In the genomic region with DNA sequence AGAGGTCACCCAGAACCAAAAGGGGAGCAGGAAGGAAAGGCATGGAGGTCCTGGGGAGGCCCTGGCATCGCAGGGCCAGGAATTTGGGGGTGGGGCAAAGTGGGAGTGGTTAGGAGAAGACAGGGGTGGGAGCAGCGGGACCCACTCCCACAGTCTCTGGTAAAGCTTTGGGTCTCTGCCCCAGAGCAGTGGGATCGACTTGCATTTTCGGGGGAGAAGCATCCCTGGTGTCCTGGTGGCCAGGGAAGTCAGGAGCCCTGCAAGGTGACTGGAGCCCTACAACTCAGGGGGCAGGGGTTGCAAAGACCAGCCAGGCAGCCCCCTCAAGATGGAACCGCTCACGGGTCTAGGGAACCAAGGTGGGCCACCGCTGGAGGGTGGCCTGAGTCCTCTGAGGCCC, we compare ENCODE assay signal across 14 cellular contexts. TPM values are rescaled to one million over a fixed set of nuclear protein-coding genes. Genes with fewer than 3 reads are reported as not detected.
DNase-seq lines count a peak whose midpoint lies in the region; ATAC-seq and TF ChIP-seq lines count a peak whose summit lies in the region.
"Had no signal": no experiment of that assay in that cellular context is flagged by ENCODE, and none has a peak within 500 bp of the region (broad histone marks: within the 10 kb centered on the region; RNA-seq: fewer than 3 reads in every experiment).

No MANE protein-coding gene starts in this region.

- H3K9me3 Mint-ChIP-seq in progenitor cell of endocrine pancreas (ENCODE audit: low read depth) = peaks cover 6% of the 10 kb centered on the region

- peaks cover 3% of the 10 kb centered on the region for H3K9me3 ChIP-seq in T-helper 17 cell (ENCODE audit: control insufficient read depth, low read length, poor library complexity, severe bottlenecking)

- no peaks in the 10 kb centered on the region for H3K36me3 Mint-ChIP-seq in progenitor cell of endocrine pancreas (ENCODE audit: insufficient read depth)
- peaks cover 2% of the 10 kb centered on the region for H3K36me3 Mint-ChIP-seq in T-helper 17 cell (ENCODE audit: low read depth)

- H3K27ac Mint-ChIP-seq in progenitor cell of endocrine pancreas = peak overlapping the region; percentile 64
- no peak overlapping the region for H3K27ac Mint-ChIP-seq in T-helper 17 cell

- H3K4me3 Mint-ChIP-seq in progenitor cell of endocrine pancreas (ENCODE audit: low read depth) (no peak overlapping the region), T-helper 17 cell (no peak overlapping the region)
- H3K4me3 Mint-ChIP-seq: CD8-positive, alpha-beta memory T cell had no signal

- H3K27me3 Mint-ChIP-seq in progenitor cell of endocrine pancreas (peaks cover 24% of the 10 kb centered on the region), T-helper 17 cell (peaks cover 48% of the 10 kb centered on the region)

- DNase-seq in activated effector memory CD4-positive, alpha-beta T cell treated with anti-CD3 and anti-CD28 coated beads, Interleukin-2, amount 50 U/mL, for 16 hours = peak; percentile 34
- no peak for DNase-seq in activated effector memory CD4-positive, alpha-beta T cell treated with Interleukin-2 at 50 U/mL for 16 hours
- DNase-seq in left colon (no peak), progenitor cell of endocrine pancreas (ENCODE audit: low spot score, unreplicated experiment) (no peak), T-helper 17 cell (no peak)
- DNase-seq in activated CD4-positive, alpha-beta T cell treated with anti-CD3 and anti-CD28 coated beads, Interleukin-2, amount 50 U/mL, for 1 hour = no peak
- DNase-seq: AML-193; Caco-2; CD8-positive, alpha-beta memory T cell; DND-41; GM23248 had no signal

- intact Hi-C loops in left colon (cut with DNase I, micrococcal nuclease) = no loop called here

- TF ChIP-seq CTCF in progenitor cell of endocrine pancreas (IDR thresholded peaks at IDR 0.05; ENCODE audit: unreplicated experiment) = no peak

- H3K4me1 Mint-ChIP-seq in progenitor cell of endocrine pancreas (ENCODE audit: low read depth) (peaks cover 15% of the 10 kb centered on the region), T-helper 17 cell (no peaks in the 10 kb centered on the region)
- H3K4me1 Mint-ChIP-seq: CD8-positive, alpha-beta memory T cell had no signal

- ATAC-seq in left colon (peak; percentile 1), T-helper 17 cell (no peak), GM21515 (IDR thresholded peaks at IDR 0.05; ENCODE audit: unreplicated experiment) (no peak)
- ATAC-seq: HCT116 had no signal

RNA-seq across cellular contexts. Expression of a gene that starts 22.4 kb away (rescaled TPM):
- total RNA-seq in left colon (10 to 100 TPM; 39.0 to 44.4 TPM), progenitor cell of endocrine pancreas (91.6 and 94.0 TPM in 2 replicates), T-helper 17 cell (10 to 100 TPM; 38.9 to 46.6 TPM)

RNA-seq across cellular contexts. Expression of a gene that starts 29.9 kb away (rescaled TPM):
- total RNA-seq in left colon (1 to 10 TPM in 1 of 2 donors, under 1 TPM in 1; 0.89 to 1.3 TPM), progenitor cell of endocrine pancreas (0.12 TPM in 1 of 2 replicates, not detected in the other), T-helper 17 cell (10 to 100 TPM in 1 of 2 donors, 1 to 10 TPM in 1; 1.1 to 29.3 TPM)
- total RNA-seq: A673; CD8-positive, alpha-beta memory T cell; GM23248 had no signal

RNA-seq across cellular contexts. Expression of a gene that starts 53.4 kb away (rescaled TPM):
- 1 to 10 TPM in 1 of 2 donors, under 1 TPM in 1; 0.64 to 2.4 TPM for total RNA-seq in left colon
- total RNA-seq in progenitor cell of endocrine pancreas = 5.2 and 5.4 TPM in 2 replicates
- total RNA-seq in T-helper 17 cell = under 1 TPM in 1 of 2 donors, not detected in 1; 0.42 TPM
